ENCODE assay signal across 29 cellular contexts in genomic region chr18:7626175-7626921, GRCh38. TPM values are rescaled to one million over a fixed set of nuclear protein-coding genes. Genes with fewer than 3 reads are reported as not detected.
A peak's percentile ranks its signal among the peaks of the same experiment; 100 is the strongest.
DNase-seq lines count a peak whose midpoint lies in the region; ATAC-seq and TF ChIP-seq lines count a peak whose summit lies in the region.
"Had no signal": no experiment of that assay in that cellular context is flagged by ENCODE, and none has a peak within 500 bp of the region (broad histone marks: within the 10 kb centered on the region; RNA-seq: fewer than 3 reads in every experiment).

No MANE protein-coding gene starts in this region.

- H3K14ac ChIP-seq in trophoblast cell (ENCODE audit: low read length), result no peak overlapping the region

- no CpG with 5 or more reads among the region's 4 CpGs for WGBS in trophoblast cell (ENCODE audit: extremely low coverage, insufficient coverage, insufficient read length)

- intact Hi-C loops in Caco-2 (cut with micrococcal nuclease; ENCODE audit: unreplicated experiment), result loop anchor here (2.0 kb wide), 1 partner anchor 58 kb away; no protein-coding TSS in a partner anchor
- intact Hi-C loops in left ventricle myocardium inferior (cut with micrococcal nuclease), result no loop called here

- H3K27ac Mint-ChIP-seq in Caco-2 (ENCODE audit: unreplicated experiment), result peak overlapping the region; percentile 88
- H3K27ac Mint-ChIP-seq in WTC11, result no peak overlapping the region
- no peak overlapping the region for H3K27ac Mint-ChIP-seq in neural progenitor cell
- H3K27ac Mint-ChIP-seq: activated CD8-positive, alpha-beta T cell treated with anti-CD3 and anti-CD28 coated beads, Interleukin-2, amount 10 ng/mL, durations not matched to agents 7 days and 5 days; activated naive CD4-positive, alpha-beta T cell treated with anti-CD3 and anti-CD28 coated beads, Interleukin-2, amount 50 U/mL, for 72 hours; B cell; CD8-positive, alpha-beta T cell; memory B cell; stimulated activated naive CD8-positive, alpha-beta T cell treated with anti-CD3 and anti-CD28 coated beads, Interleukin-15, amount 100 ng/mL, for 72 hours had no signal

- no peak overlapping the region for H3K9ac ChIP-seq in trophoblast cell (ENCODE audit: low read length)
- H3K9ac ChIP-seq in neural progenitor cell, result no peak overlapping the region

- no peak overlapping the region for H4K12ac ChIP-seq in trophoblast cell (ENCODE audit: low read depth, low read length)

- H2AK5ac ChIP-seq in trophoblast cell (ENCODE audit: low read length), result no peak overlapping the region

- H2BK12ac ChIP-seq in trophoblast cell (ENCODE audit: low read length), result no peak overlapping the region

- no peak overlapping the region for H2BK120ac ChIP-seq in trophoblast cell (ENCODE audit: insufficient read depth, low read length, poor library complexity)

- H3K23ac ChIP-seq in trophoblast cell (ENCODE audit: low read length), result no peak overlapping the region

- H3K9me3 ChIP-seq in Caco-2 (no peaks in the 10 kb centered on the region), left ventricle myocardium inferior (replicated peaks) (no peaks in the 10 kb centered on the region), trophoblast cell (ENCODE audit: insufficient read depth, low read depth, low read length) (no peaks in the 10 kb centered on the region), neural progenitor cell (ENCODE audit: low read depth) (no peaks in the 10 kb centered on the region)
- H3K9me3 ChIP-seq: thoracic aorta had no signal

- peaks cover 58% of the 10 kb centered on the region for H3K4me1 ChIP-seq in Caco-2
- H3K4me1 ChIP-seq in left ventricle myocardium inferior, result peaks cover 99% of the 10 kb centered on the region
- peaks cover 5 to 13% of the 10 kb centered on the region in 2 experiments for H3K4me1 ChIP-seq in trophoblast cell (ENCODE audit: control insufficient read depth in 1 of 2, insufficient read depth in 2 of 2, low read length in 2 of 2)
- peaks cover 10% of the 10 kb centered on the region for H3K4me1 ChIP-seq in neural progenitor cell

- BruUV-seq in Caco-2 (replicated peaks; lab: Mats Ljungman, UMichigan), result no TSS peak

- H3K4me2 ChIP-seq in trophoblast cell (ENCODE audit: low read length), result no peak overlapping the region
- H3K4me2 ChIP-seq in neural progenitor cell, result no peak overlapping the region

- H3K27me3 ChIP-seq in Caco-2 (replicated peaks; ENCODE audit: control insufficient read depth, insufficient read depth, low read length), result no peaks in the 10 kb centered on the region
- no peaks in the 10 kb centered on the region for H3K27me3 ChIP-seq in left ventricle myocardium inferior (ENCODE audit: low read depth)
- H3K27me3 ChIP-seq in trophoblast cell (ENCODE audit: insufficient read depth, low read length), result no peaks in the 10 kb centered on the region
- no peaks in the 10 kb centered on the region for H3K27me3 ChIP-seq in neural progenitor cell

- H3K4ac ChIP-seq in trophoblast cell (ENCODE audit: low read depth, low read length), result no peak overlapping the region

- H2AFZ ChIP-seq in trophoblast cell (ENCODE audit: insufficient read depth, low read length, poor library complexity) (no peak overlapping the region), neural progenitor cell (replicated peaks) (no peak overlapping the region)

- peaks cover 4% of the 10 kb centered on the region for H3K79me2 ChIP-seq in trophoblast cell (ENCODE audit: control insufficient read depth, insufficient read depth, low read length, poor library complexity)
- H3K79me2 ChIP-seq in neural progenitor cell (ENCODE audit: low read depth), result no peaks in the 10 kb centered on the region

- no peak overlapping the region for H4K91ac ChIP-seq in trophoblast cell (ENCODE audit: low read depth, low read length)

- DNase-seq in Caco-2 (peak in 1 of 2 experiments; percentile 19), WTC11 (ENCODE audit: low spot score) (no peak), left ventricle myocardium inferior (no peak), trophoblast cell (peak; percentile 10 to 47), NCI-H146 treated with DMSO at 0.1 percent for 48 hours (lab: John Stamatoyannopoulos, UW; ENCODE audit: unreplicated experiment) (no peak), dedifferentiated amniotic fluid mesenchymal stem cell (ENCODE audit: extremely low spot score) (no peak), neural progenitor cell (ENCODE audit: low spot score) (no peak), NCI-H2227 treated with DMSO at 0.1 percent for 48 hours (lab: John Stamatoyannopoulos, UW) (no peak)
- DNase-seq: activated CD4-positive, alpha-beta T cell treated with anti-CD3 and anti-CD28 coated beads for 4 hours; activated CD8-positive, alpha-beta T cell treated with anti-CD3 and anti-CD28 coated beads, Interleukin-2, amount 10 ng/mL, durations not matched to agents 7 days and 5 days; activated T-cell treated with anti-CD3 and anti-CD28 coated beads for 4 hours; CD8-positive, alpha-beta T cell; effector memory CD4-positive, alpha-beta T cell; NCI-H1417; NCI-H2081; NCI-H345; NCI-H69; right cardiac atrium; stimulated activated CD4-positive, alpha-beta T cell treated with anti-CD3 and anti-CD28 coated beads, Interleukin-12 subunit alpha, Interleukin-12 subunit beta, amount 100 ng/mL, for 4 hours; stimulated activated CD4-positive, alpha-beta T cell treated with anti-CD3 and anti-CD28 coated beads, Interleukin-2, amount 100 ng/mL, for 48 hours; stimulated activated naive CD8-positive, alpha-beta T cell treated with anti-CD3 and anti-CD28 coated beads, Interleukin-15, amount 100 ng/mL, for 72 hours had no signal

- H3K27ac ChIP-seq in left ventricle myocardium inferior (replicated peaks) (peak overlapping the region; percentile 72), trophoblast cell (ENCODE audit: low read depth, low read length) (no peak overlapping the region), neural progenitor cell (no peak overlapping the region)
- H3K27ac ChIP-seq: HL-60, thoracic aorta, VCaP had no signal

- H3K18ac ChIP-seq in trophoblast cell (ENCODE audit: low read length), result no peak overlapping the region

- no peaks in the 10 kb centered on the region for H3F3A ChIP-seq in neural progenitor cell (ENCODE audit: low read depth)

- TF ChIP-seq CTCF in Caco-2 (IDR thresholded peaks at IDR 0.05; ENCODE audit: insufficient read depth in 1 of 2, low read depth in 1 of 2, low read length in 1 of 2, severe bottlenecking in 1 of 2, unreplicated experiment in 1 of 2) (no peak), WTC11 (IDR thresholded peaks at IDR 0.05) (no peak), left ventricle myocardium inferior (IDR thresholded peaks at IDR 0.05; ENCODE audit: borderline replicate concordance) (no peak), neural progenitor cell (IDR thresholded peaks at IDR 0.05) (no peak)

- H3K9me3 Mint-ChIP-seq in Caco-2 (ENCODE audit: unreplicated experiment) (no peaks in the 10 kb centered on the region), WTC11 (no peaks in the 10 kb centered on the region), neural progenitor cell (no peaks in the 10 kb centered on the region)
- H3K9me3 Mint-ChIP-seq: memory B cell; stimulated activated naive CD8-positive, alpha-beta T cell treated with anti-CD3 and anti-CD28 coated beads, Interleukin-15, amount 100 ng/mL, for 72 hours had no signal

- H3K36me3 ChIP-seq in Caco-2 (ENCODE audit: control insufficient read depth, insufficient read depth, low read length) (no peaks in the 10 kb centered on the region), left ventricle myocardium inferior (no peaks in the 10 kb centered on the region), trophoblast cell (ENCODE audit: control insufficient read depth in 1 of 2, insufficient read depth in 2 of 2, low read length in 2 of 2) (no peaks in the 10 kb centered on the region), neural progenitor cell (no peaks in the 10 kb centered on the region)
- H3K36me3 ChIP-seq: thoracic aorta had no signal

- no peaks in the 10 kb centered on the region for H4K20me1 ChIP-seq in neural progenitor cell (ENCODE audit: low read depth)

- no peak overlapping the region for H2BK5ac ChIP-seq in trophoblast cell (ENCODE audit: low read depth, low read length, poor library complexity)

- H3K4me1 Mint-ChIP-seq in Caco-2 (ENCODE audit: low read depth, unreplicated experiment) (peaks cover 45% of the 10 kb centered on the region), WTC11 (0 out of 2 replicates have a peak, but pooled peaks cover 4% of the 10 kb centered on the region), neural progenitor cell (no peaks in the 10 kb centered on the region)
- H3K4me1 Mint-ChIP-seq: B cell; memory B cell; neural crest cell; stimulated activated naive CD8-positive, alpha-beta T cell treated with anti-CD3 and anti-CD28 coated beads, Interleukin-15, amount 100 ng/mL, for 72 hours had no signal

- peaks cover 22% of the 10 kb centered on the region for H3K36me3 Mint-ChIP-seq in Caco-2 (ENCODE audit: insufficient read depth, unreplicated experiment)
- no peaks in the 10 kb centered on the region for H3K36me3 Mint-ChIP-seq in WTC11
- H3K36me3 Mint-ChIP-seq in neural progenitor cell, result no peaks in the 10 kb centered on the region
- H3K36me3 Mint-ChIP-seq: CD8-positive, alpha-beta T cell; memory B cell had no signal

- POLR2A ChIA-PET in Caco-2 (lab: Charles Lee), result no interaction called here
- POLR2A ChIA-PET in WTC11 (lab: Charles Lee), result no interaction called here

- H3K4me3 ChIP-seq in Caco-2 (ENCODE audit: low read depth, low read length), result no peak overlapping the region
- no peak overlapping the region for H3K4me3 ChIP-seq in left ventricle myocardium inferior
- no peak overlapping the region for H3K4me3 ChIP-seq in trophoblast cell (ENCODE audit: low read depth, low read length)
- no peak overlapping the region for H3K4me3 ChIP-seq in neural progenitor cell
- H3K4me3 ChIP-seq: coronary artery, thoracic aorta had no signal

- peaks cover 3% of the 10 kb centered on the region for H3K79me1 ChIP-seq in trophoblast cell (ENCODE audit: low read length)

- ATAC-seq in WTC11, result no peak
- ATAC-seq: activated CD8-positive, alpha-beta T cell treated with anti-CD3 and anti-CD28 coated beads, Interleukin-2, amount 10 ng/mL, durations not matched to agents 7 days and 5 days; activated naive CD4-positive, alpha-beta T cell treated with anti-CD3 and anti-CD28 coated beads, Interleukin-2, amount 50 U/mL, for 72 hours; CD8-positive, alpha-beta T cell; stimulated activated naive CD8-positive, alpha-beta T cell treated with anti-CD3 and anti-CD28 coated beads, Interleukin-15, amount 100 ng/mL, for 72 hours had no signal

- H3K4me3 Mint-ChIP-seq in Caco-2 (ENCODE audit: unreplicated experiment) (peak overlapping the region; percentile 21), WTC11 (no peak overlapping the region), neural progenitor cell (no peak overlapping the region)
- H3K4me3 Mint-ChIP-seq: activated CD8-positive, alpha-beta T cell treated with anti-CD3 and anti-CD28 coated beads, Interleukin-2, amount 10 ng/mL, durations not matched to agents 7 days and 5 days; B cell; CD8-positive, alpha-beta T cell; memory B cell; neural crest cell; stimulated activated naive CD8-positive, alpha-beta T cell treated with anti-CD3 and anti-CD28 coated beads, Interleukin-15, amount 100 ng/mL, for 72 hours had no signal

- H4K8ac ChIP-seq in trophoblast cell (ENCODE audit: low read depth, low read length), result no peak overlapping the region

- H3K27me3 Mint-ChIP-seq in Caco-2 (ENCODE audit: insufficient read depth, unreplicated experiment) (no peaks in the 10 kb centered on the region), WTC11 (ENCODE audit: low read depth) (no peaks in the 10 kb centered on the region), neural progenitor cell (ENCODE audit: insufficient read depth, low read depth) (peaks cover 4% of the 10 kb centered on the region)
- H3K27me3 Mint-ChIP-seq: B cell; memory B cell; stimulated activated naive CD8-positive, alpha-beta T cell treated with anti-CD3 and anti-CD28 coated beads, Interleukin-15, amount 100 ng/mL, for 72 hours had no signal

- CTCF ChIA-PET in Caco-2 (lab: Charles Lee), result interaction anchor here (1.1 to 2.0 kb wide), 4 partner anchors 22 to 129 kb away, joined by 3 to 13 read pairs (median 4); partner anchors contain the start of gene PTPRM
- CTCF ChIA-PET in WTC11 (lab: Charles Lee), result interaction anchor here (0.7 to 1.0 kb wide), 3 partner anchors 8 to 354 kb away, joined by 3 to 4 read pairs (median 4); no protein-coding TSS in a partner anchor

RNA-seq across cellular contexts. Expression of gene PTPRM, which starts 59.2 kb away (rescaled TPM):
- 100.0 and 112 TPM in 2 replicates for total RNA-seq in Caco-2 (2022)
- total RNA-seq in WTC11 (2021), result 8.6 to 11.1 TPM (median 9.2 TPM) in 3 replicates
- total RNA-seq in left ventricle myocardium inferior, result 132 TPM
- polyA plus RNA-seq in trophoblast cell (2013), result 73.1 and 78.5 TPM in 2 replicates
- 13.9 and 18.6 TPM in 2 replicates for total RNA-seq in neural progenitor cell (ENCODE audit: low replicate concordance)

Comparison
In these comparisons a context has a peak if more than half of its experiments do, and no peak if none do; other contexts are left out.
1. DNase-seq: peak in trophoblast cell (2 of 2); none in WTC11 (single experiment), left ventricle myocardium inferior (single experiment), NCI-H146 treated with DMSO at 0.1 percent for 48 hours (single experiment), dedifferentiated amniotic fluid mesenchymal stem cell (single experiment), neural progenitor cell (single experiment) and NCI-H2227 treated with DMSO at 0.1 percent for 48 hours (single experiment).